ENCODE assay signal across 20 cellular contexts in the genomic region with DNA sequence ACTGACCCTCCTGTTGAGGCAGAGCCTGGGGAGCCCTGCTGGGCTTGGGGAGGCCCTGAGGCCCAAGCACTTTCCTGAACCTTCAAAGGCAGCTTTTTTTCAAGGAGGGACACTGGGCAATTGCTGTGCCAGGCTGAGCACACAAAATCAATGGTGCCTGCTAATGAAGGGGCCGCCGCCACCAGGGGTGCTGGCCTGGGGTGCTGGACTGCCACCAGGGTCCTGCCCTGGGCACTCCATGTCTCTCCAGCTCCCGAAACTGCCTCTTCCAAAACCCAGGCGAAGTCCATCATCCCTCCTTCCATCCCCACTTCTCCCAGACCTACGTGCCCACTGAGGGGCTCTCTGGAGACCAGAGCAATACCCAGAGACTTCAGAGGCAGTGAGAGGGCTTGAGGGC.
DNase-seq lines count a peak whose midpoint lies in the region; TF ChIP-seq lines count a peak whose summit lies in the region.
"Had no signal": no experiment of that assay in that cellular context is flagged by ENCODE, and none has a peak within 500 bp of the region (broad histone marks: within the 10 kb centered on the region; RNA-seq: fewer than 3 reads in every experiment).

No MANE protein-coding gene starts in this region.

- H3K9me3 Mint-ChIP-seq in CD14-positive monocyte (peaks cover 0 to 8% (median 3%) of the 10 kb centered on the region in 7 donors), glutamatergic neuron (ENCODE audit: unreplicated experiment) (peaks cover 6% of the 10 kb centered on the region), nephron progenitor cell (peaks cover 23% of the 10 kb centered on the region)

- H3K9me3 ChIP-seq in spleen = peaks cover 0 to 11% (median 7%) of the 10 kb centered on the region in 8 donors
- H3K9me3 ChIP-seq: HAP-1 had no signal

- no peak for TF ChIP-seq POLR2A in spleen (IDR thresholded peaks at IDR 0.05)

- H3K4me3 Mint-ChIP-seq in CD14-positive monocyte = no peak overlapping the region
- H3K4me3 Mint-ChIP-seq in glutamatergic neuron (ENCODE audit: unreplicated experiment) = no peak overlapping the region
- H3K4me3 Mint-ChIP-seq in nephron progenitor cell = no peak overlapping the region
- H3K4me3 Mint-ChIP-seq: CD4-positive, CD25-positive, alpha-beta regulatory T cell; CD8-positive, alpha-beta T cell; GM23338; HFFc6 had no signal

- no peak for TF ChIP-seq CTCF in CD14-positive monocyte (IDR thresholded peaks at IDR 0.05)
- TF ChIP-seq CTCF in glutamatergic neuron (IDR thresholded peaks at IDR 0.05; ENCODE audit: partially characterized antibody, unreplicated experiment) = no peak
- no peak for TF ChIP-seq CTCF in nephron progenitor cell (IDR thresholded peaks at IDR 0.05)
- no peak for TF ChIP-seq CTCF in spleen (IDR thresholded peaks at IDR 0.05 in 8 of 11, conservative IDR thresholded peaks at IDR 0.05 in 3 of 11)

- intact Hi-C loops in CD14-positive monocyte (cut with micrococcal nuclease) = no loop called here
- intact Hi-C loops in spleen (cut with DNase I; ENCODE audit: low total_unique reads) = no loop called here

- H3K4me3 ChIP-seq in spleen = no peak overlapping the region
- H3K4me3 ChIP-seq: GM12878, GM23338, HAP-1 had no signal

- WGBS in spleen, 5 donors = 84 to 97% (median 90%) methylated on average over 5 of the region's 5 CpGs

- H3K27ac Mint-ChIP-seq in CD14-positive monocyte (no peak overlapping the region), glutamatergic neuron (ENCODE audit: unreplicated experiment) (no peak overlapping the region), nephron progenitor cell (peak overlapping the region; percentile 5)
- H3K27ac Mint-ChIP-seq: CD4-positive, CD25-positive, alpha-beta regulatory T cell; CD8-positive, alpha-beta T cell; GM23338; HFFc6 had no signal

- H3K27ac ChIP-seq in spleen = no peak overlapping the region

- H3K27me3 Mint-ChIP-seq in CD14-positive monocyte (ENCODE audit: low read depth in 3 of 3) (peaks cover 2 to 11% (median 3%) of the 10 kb centered on the region in 3 donors), glutamatergic neuron (ENCODE audit: unreplicated experiment) (peaks cover 3% of the 10 kb centered on the region), nephron progenitor cell (ENCODE audit: low read depth, poor library complexity) (peaks cover 14% of the 10 kb centered on the region)

- DNase-seq in CD14-positive monocyte (ENCODE audit: low spot score) (peak; percentile 15), glutamatergic neuron (peak; percentile 9), nephron progenitor cell (no peak), spleen (peak; percentile 40), A172 (ENCODE audit: low spot score) (no peak), RKO (ENCODE audit: low spot score) (no peak), MV-4-11 (lab: John Stamatoyannopoulos, UW) (no peak)
- DNase-seq: 8988T; C1 segment of cervical spinal cord; Caco-2; CD4-positive, CD25-positive, alpha-beta regulatory T cell; CD8-positive, alpha-beta T cell; DMS 273 treated with DMSO at 0.1 percent for 48 hours; DMS79; EL; GDM1; HFFc6 had no signal

- no peaks in the 10 kb centered on the region for H3K36me3 ChIP-seq in spleen
- H3K36me3 ChIP-seq: HAP-1 had no signal

- H3K4me1 ChIP-seq in spleen = peaks cover 0 to 9% (median 6%) of the 10 kb centered on the region in 6 donors
- H3K4me1 ChIP-seq: Caco-2, HAP-1 had no signal

- no peaks in the 10 kb centered on the region for H3K36me3 Mint-ChIP-seq in CD14-positive monocyte
- H3K36me3 Mint-ChIP-seq in glutamatergic neuron (ENCODE audit: unreplicated experiment) = peaks cover 20% of the 10 kb centered on the region
- H3K36me3 Mint-ChIP-seq in nephron progenitor cell (ENCODE audit: low read depth) = no peaks in the 10 kb centered on the region
- H3K36me3 Mint-ChIP-seq: CD4-positive, CD25-positive, alpha-beta regulatory T cell; CD8-positive, alpha-beta T cell had no signal

- H3K4me1 Mint-ChIP-seq in CD14-positive monocyte (peaks cover 10% of the 10 kb centered on the region), glutamatergic neuron (ENCODE audit: low read depth, unreplicated experiment) (peaks cover 6% of the 10 kb centered on the region), nephron progenitor cell (peaks cover 18% of the 10 kb centered on the region)
- H3K4me1 Mint-ChIP-seq: CD4-positive, CD25-positive, alpha-beta regulatory T cell; GM23338 had no signal

- H3K27me3 ChIP-seq in spleen (replicated peaks in 1 of 7) = peaks cover 0 to 12% (median 0%) of the 10 kb centered on the region in 7 donors

Comparison
In these comparisons a context has a peak if more than half of its experiments do, and no peak if none do; other contexts are left out.
1. DNase-seq: peak in CD14-positive monocyte (single experiment), glutamatergic neuron (single experiment) and spleen (single experiment); none in nephron progenitor cell (single experiment), A172 (single experiment), RKO (single experiment) and MV-4-11 (single experiment).